Comparison of ENCODE assay signal across 9 cellular contexts in genomic region chr17:44323359-44324091, GRCh38. TPM values are rescaled to one million over a fixed set of nuclear protein-coding genes. Genes with fewer than 3 reads are reported as not detected.
A peak's percentile ranks its signal among the peaks of the same experiment; 100 is the strongest.
DNase-seq lines count a peak whose midpoint lies in the region; ATAC-seq and TF ChIP-seq lines count a peak whose summit lies in the region.
"Had no signal": no experiment of that assay in that cellular context is flagged by ENCODE, and none has a peak within 500 bp of the region (broad histone marks: within the 10 kb centered on the region; RNA-seq: fewer than 3 reads in every experiment).

No MANE protein-coding gene starts in this region.

- H4K20me1 ChIP-seq in OCI-LY3 (ENCODE audit: insufficient read depth, low read length): no peaks in the 10 kb centered on the region

- DNase-seq in CD4-positive, alpha-beta T cell: no peak
- DNase-seq in epithelial cell of prostate (ENCODE audit: low read depth, low spot score) (no peak), neuronal stem cell (ENCODE audit: low spot score) (no peak), NCI-H146 treated with DMSO at 0.1 percent for 48 hours (lab: John Stamatoyannopoulos, UW; ENCODE audit: unreplicated experiment) (no peak), NCI-H2227 treated with DMSO at 0.1 percent for 48 hours (lab: John Stamatoyannopoulos, UW) (no peak), NAMALWA (ENCODE audit: low spot score) (no peak)

- no peaks in the 10 kb centered on the region for H3K27me3 ChIP-seq in CD4-positive, alpha-beta T cell (ENCODE audit: control insufficient read depth, insufficient read depth, low read length)
- H3K27me3 ChIP-seq in OCI-LY3 (ENCODE audit: low read depth, low read length) (no peaks in the 10 kb centered on the region), neuronal stem cell (ENCODE audit: control insufficient read depth in 3 of 3, insufficient read depth in 3 of 3, low read depth in 1 of 3, low read length in 3 of 3) (peaks cover 0 to 12% (median 2%) of the 10 kb centered on the region in 3 experiments)

- no peak overlapping the region for H3K18ac ChIP-seq in neuronal stem cell (ENCODE audit: low read length)

- H2AFZ ChIP-seq in OCI-LY3 (ENCODE audit: low read depth, low read length) (no peak overlapping the region), neuronal stem cell (ENCODE audit: low read length) (no peak overlapping the region)

- no peaks in the 10 kb centered on the region for H3K27me3 Mint-ChIP-seq in CD4-positive, alpha-beta T cell

- peak overlapping the region; percentile 89 for H3K14ac ChIP-seq in neuronal stem cell (ENCODE audit: low read length)

- no peak overlapping the region for H3K4ac ChIP-seq in neuronal stem cell (ENCODE audit: low read length)

- H3K9me3 ChIP-seq in CD4-positive, alpha-beta T cell (ENCODE audit: control insufficient read depth, low read length): no peaks in the 10 kb centered on the region
- H3K9me3 ChIP-seq in OCI-LY3 (ENCODE audit: insufficient read depth, low read length) (no peaks in the 10 kb centered on the region), neuronal stem cell (replicated peaks in 1 of 2; ENCODE audit: control insufficient read depth in 2 of 2, insufficient read depth in 1 of 2, low read depth in 1 of 2, low read length in 2 of 2) (no peaks in the 10 kb centered on the region)

- H3K9me3 Mint-ChIP-seq in CD4-positive, alpha-beta T cell: no peaks in the 10 kb centered on the region

- H3K4me1 Mint-ChIP-seq in CD4-positive, alpha-beta T cell (ENCODE audit: low read depth): peaks cover 27% of the 10 kb centered on the region

- peak overlapping the region; percentile 96 for H3K23ac ChIP-seq in neuronal stem cell (ENCODE audit: low read depth, low read length, poor library complexity)

- no CpG with 5 or more reads among the region's 27 CpGs for WGBS in neuronal stem cell (ENCODE audit: extremely low coverage in 2 of 2, insufficient read length in 2 of 2, insufficient replicate concordance in 1 of 2), 2 donors

- H3K4me2 ChIP-seq in OCI-LY3 (ENCODE audit: low read length) (peak overlapping the region; percentile 93), neuronal stem cell (ENCODE audit: insufficient read depth, low read length, poor library complexity, severe bottlenecking) (peak overlapping the region; percentile 96)

- peak overlapping the region; percentile 84 for H2AK5ac ChIP-seq in neuronal stem cell (ENCODE audit: low read depth, low read length)

- H3K27ac ChIP-seq in CD4-positive, alpha-beta T cell (ENCODE audit: low read depth, low read length): no peak overlapping the region
- no peak overlapping the region for H3K27ac ChIP-seq in OCI-LY3 (ENCODE audit: low read length)
- H3K27ac ChIP-seq in epithelial cell of prostate: peak overlapping the region; percentile 80
- H3K27ac ChIP-seq in neuronal stem cell (replicated peaks; ENCODE audit: low read length): no peak overlapping the region

- peak overlapping the region; percentile 65 for H4K8ac ChIP-seq in neuronal stem cell (ENCODE audit: low read depth, low read length)

- H2BK12ac ChIP-seq in neuronal stem cell (ENCODE audit: low read length): no peak overlapping the region

- H3K4me3 Mint-ChIP-seq in CD4-positive, alpha-beta T cell: peak overlapping the region; percentile 85

- H2BK15ac ChIP-seq in neuronal stem cell (ENCODE audit: low read length): no peak overlapping the region

- peaks cover 17% of the 10 kb centered on the region for H3K4me1 ChIP-seq in OCI-LY3 (ENCODE audit: low read length)
- peaks cover 4 to 8% of the 10 kb centered on the region in 2 donors for H3K4me1 ChIP-seq in neuronal stem cell (ENCODE audit: control insufficient read depth in 2 of 2, insufficient read depth in 1 of 2, low read depth in 1 of 2, low read length in 2 of 2)

- H3K36me3 ChIP-seq in OCI-LY3 (replicated peaks; ENCODE audit: low read depth, low read length): peaks cover 19% of the 10 kb centered on the region
- peaks cover 10 to 34% of the 10 kb centered on the region in 2 donors for H3K36me3 ChIP-seq in neuronal stem cell (replicated peaks in 1 of 2; ENCODE audit: control insufficient read depth in 2 of 2, insufficient read depth in 2 of 2, low read length in 2 of 2)

- POLR2A ChIA-PET in CD4-positive, alpha-beta T cell (lab: Charles Lee): interaction anchor here (1.4 to 4.4 kb wide), 4 partner anchors 22 to 137 kb away, joined by 8 to 157 read pairs (median 39); partner anchors contain the start of genes GRN, TMUB2 and UBTF

- intact Hi-C loops in CD4-positive, alpha-beta T cell (cut with DNase I, micrococcal nuclease): loop anchor here (1.0 to 10.0 kb wide), 5 partner anchors 15 to 199 kb away; partner anchors contain the start of genes HDAC5 (in 1 of the 2), HROB (in 1 of the 2) and RUNDC3A (in 1 of the 2)

- H2BK120ac ChIP-seq in neuronal stem cell (ENCODE audit: low read depth, low read length): no peak overlapping the region

- no peak for ATAC-seq in CD4-positive, alpha-beta T cell (ENCODE audit: poor library complexity)
- ATAC-seq in GM19023 (IDR thresholded peaks at IDR 0.05; ENCODE audit: unreplicated experiment): no peak

- peaks cover 32% of the 10 kb centered on the region for H3K36me3 Mint-ChIP-seq in CD4-positive, alpha-beta T cell (ENCODE audit: low read depth)

- no peak overlapping the region for H4K91ac ChIP-seq in neuronal stem cell (ENCODE audit: low read depth, low read length, poor library complexity)

- TF ChIP-seq CTCF in CD4-positive, alpha-beta T cell (IDR thresholded peaks at IDR 0.05): no peak
- TF ChIP-seq CTCF in OCI-LY3 (IDR thresholded peaks at IDR 0.05; ENCODE audit: low read depth, low read length): no peak

- H3K4me3 ChIP-seq in OCI-LY3 (ENCODE audit: low read length) (peak overlapping the region; percentile 87), neuronal stem cell (ENCODE audit: low read length in 2 of 2) (peak overlapping the region; percentile 93 to 94)

- peak overlapping the region; percentile 33 for H3K27ac Mint-ChIP-seq in CD4-positive, alpha-beta T cell

- peaks cover 33% of the 10 kb centered on the region for H3K79me2 ChIP-seq in OCI-LY3 (ENCODE audit: low read length)

- H3K9ac ChIP-seq in OCI-LY3 (ENCODE audit: low read length) (peak overlapping the region; percentile 92), neuronal stem cell (ENCODE audit: low read depth, low read length, poor library complexity) (peak overlapping the region; percentile 97)

- CTCF ChIA-PET in CD4-positive, alpha-beta T cell (lab: Charles Lee): interaction anchor here (1.6 to 2.1 kb wide), 2 partner anchors 105 to 113 kb away, joined by 4 to 10 read pairs; no protein-coding TSS in a partner anchor

- no peak overlapping the region for H2BK5ac ChIP-seq in neuronal stem cell (ENCODE audit: low read length)

- peaks cover 12% of the 10 kb centered on the region for H3K79me1 ChIP-seq in neuronal stem cell (ENCODE audit: low read depth, low read length)

RNA-seq across cellular contexts. Expression of gene SLC25A39, which starts 1.1 kb away (rescaled TPM):
- total RNA-seq in CD4-positive, alpha-beta T cell: 10 to 100 TPM; 55.5 to 65.5 TPM
- polyA plus RNA-seq in neuronal stem cell (2013, experiment 1 of 2): 84.8 TPM
- 84.0 TPM for polyA plus RNA-seq in neuronal stem cell (2013, experiment 2 of 2)

RNA-seq across cellular contexts. Expression of gene RUNDC3A, which starts 15.1 kb away (rescaled TPM):
- not detected for total RNA-seq in CD4-positive, alpha-beta T cell
- polyA plus RNA-seq in neuronal stem cell (2013, experiment 1 of 2): 0.25 TPM
- polyA plus RNA-seq in neuronal stem cell (2013, experiment 2 of 2): 0.19 TPM

RNA-seq across cellular contexts. Expression of gene GRN, which starts 21.6 kb away (rescaled TPM):
- total RNA-seq in CD4-positive, alpha-beta T cell: 10 to 100 TPM; 15.3 to 16.1 TPM
- 54.1 TPM for polyA plus RNA-seq in neuronal stem cell (2013, experiment 1 of 2)
- 53.7 TPM for polyA plus RNA-seq in neuronal stem cell (2013, experiment 2 of 2)

RNA-seq across cellular contexts. Expression of gene FAM171A2, which starts 40.1 kb away (rescaled TPM):
- under 1 TPM; 0.08 to 0.19 TPM for total RNA-seq in CD4-positive, alpha-beta T cell
- 34.5 TPM for polyA plus RNA-seq in neuronal stem cell (2013, experiment 1 of 2)
- 33.1 TPM for polyA plus RNA-seq in neuronal stem cell (2013, experiment 2 of 2)
- total RNA-seq: T-helper 1 cell treated with Interleukin-12 subunit alpha and Interleukin-12 subunit beta and Interleukin-4 antibody, amounts not matched to agents 30 ng/mL and 1 ng/mL, for 36 hours had no signal

RNA-seq across cellular contexts. Expression of gene SLC4A1, which starts 55.6 kb away (rescaled TPM):
- not detected for total RNA-seq in CD4-positive, alpha-beta T cell
- 0.03 TPM for polyA plus RNA-seq in neuronal stem cell (2013, experiment 1 of 2)
- polyA plus RNA-seq in neuronal stem cell (2013, experiment 2 of 2): not detected
- total RNA-seq: T-helper 1 cell treated with Interleukin-12 subunit alpha and Interleukin-12 subunit beta and Interleukin-4 antibody, amounts not matched to agents 30 ng/mL and 1 ng/mL, for 36 hours had no signal
